In genomic region chr18:39842042-39842791, GRCh38 we compare ENCODE assay signal across 9 cellular contexts.
A peak's percentile ranks its signal among the peaks of the same experiment; 100 is the strongest.
DNase-seq lines count a peak whose midpoint lies in the region; TF ChIP-seq lines count a peak whose summit lies in the region.
"Had no signal": no experiment of that assay in that cellular context is flagged by ENCODE, and none has a peak within 500 bp of the region (broad histone marks: within the 10 kb centered on the region; RNA-seq: fewer than 3 reads in every experiment).

No MANE protein-coding gene starts in this region.

- H3K9me3 ChIP-seq in H9 (ENCODE audit: control insufficient read depth, low read depth, low read length) (no peaks in the 10 kb centered on the region), SK-N-MC (ENCODE audit: low read depth, low read length) (no peaks in the 10 kb centered on the region)

- no peaks in the 10 kb centered on the region for H3K79me2 ChIP-seq in H9 (ENCODE audit: insufficient read depth, low read length)

- H3K4me3 Mint-ChIP-seq in H9 (peak overlapping the region; percentile 81 to 91), CD14-positive monocyte (peak overlapping the region in 1 of 2 donors; percentile 85)

- peak overlapping the region; percentile 50 for H2AFZ ChIP-seq in H9 (ENCODE audit: low read length)

- no peak overlapping the region for H2BK5ac ChIP-seq in H9 (ENCODE audit: insufficient read length, low read length)

- no peak overlapping the region for H3K23ac ChIP-seq in H9 (ENCODE audit: insufficient read length, low read depth, low read length)

- H3K36me3 ChIP-seq in SK-N-MC (ENCODE audit: insufficient read depth, low read length) = no peaks in the 10 kb centered on the region

- H3K4ac ChIP-seq in H9 (ENCODE audit: low read depth, low read length) = no peak overlapping the region

- H3K79me1 ChIP-seq in H9 (ENCODE audit: insufficient read depth, low read depth, low read length, poor library complexity, severe bottlenecking) = no peaks in the 10 kb centered on the region

- H3K14ac ChIP-seq in H9 (ENCODE audit: insufficient read depth, low read length) = no peak overlapping the region; the same call in 1 of the 2 replicates

- no peak overlapping the region for H2BK120ac ChIP-seq in H9 (ENCODE audit: low read depth, low read length, poor library complexity, severe bottlenecking)

- 0 out of 2 replicates have a peak, but pooled peaks cover 2% of the 10 kb centered on the region for H3K4me1 ChIP-seq in H9 (ENCODE audit: insufficient read depth, low read length)

- H2BK15ac ChIP-seq in H9 (ENCODE audit: low read depth, low read length) = no peak overlapping the region

- peaks cover 4% of the 10 kb centered on the region for H3K23me2 ChIP-seq in H9 (ENCODE audit: insufficient read length, low read depth, low read length, poor library complexity, severe bottlenecking)

- no peaks in the 10 kb centered on the region for H4K20me1 ChIP-seq in H9 (ENCODE audit: control insufficient read depth, insufficient read depth, insufficient read length)

- H3K27ac ChIP-seq in H9 (ENCODE audit: insufficient read length, low read depth, low read length) (no peak overlapping the region), SK-N-MC (no peak overlapping the region)

- no peak overlapping the region for H4K8ac ChIP-seq in H9 (replicated peaks; ENCODE audit: insufficient read length, low read depth, low read length)

- no peak overlapping the region for H3K27ac Mint-ChIP-seq in H9
- H3K27ac Mint-ChIP-seq in CD14-positive monocyte = no peak overlapping the region

- no peak overlapping the region for H4K91ac ChIP-seq in H9 (ENCODE audit: insufficient read length, low read depth, low read length)

- no peak overlapping the region for H3T11ph ChIP-seq in H9 (ENCODE audit: low read length)

- no peak overlapping the region for H3K56ac ChIP-seq in H9 (ENCODE audit: insufficient read length, low read depth, low read length)

- H2BK12ac ChIP-seq in H9 (ENCODE audit: insufficient read length, low read depth, low read length) = no peak overlapping the region

- H3K4me3 ChIP-seq in SK-N-MC = peak overlapping the region; percentile 71
- peak overlapping the region; percentile 53 to 61 for H3K4me3 ChIP-seq in foreskin fibroblast (ENCODE audit: low read depth in 1 of 2, low read length in 2 of 2)

- H3K27me3 Mint-ChIP-seq in H9 (ENCODE audit: low read depth) (peaks cover 20% of the 10 kb centered on the region), CD14-positive monocyte (ENCODE audit: low read depth in 3 of 3) (peaks cover 15 to 30% (median 16%) of the 10 kb centered on the region in 3 donors)

- no peak overlapping the region for H2BK20ac ChIP-seq in H9 (ENCODE audit: low read depth, low read length, poor library complexity, severe bottlenecking)

- WGBS in H9 (ENCODE audit: extremely low coverage, insufficient read length, low lambda C conversion rate) = no CpG with 5 or more reads among the region's 14 CpGs

- TF ChIP-seq CTCF in H9 (conservative IDR thresholded peaks at IDR 0.05) (no peak), foreskin fibroblast (IDR thresholded peaks at IDR 0.05; ENCODE audit: low read depth, low read length) (no peak), CD14-positive monocyte (IDR thresholded peaks at IDR 0.05) (no peak)

- H3K27me3 ChIP-seq in H9 (ENCODE audit: insufficient read depth, low read length) = no peaks in the 10 kb centered on the region; the same call in 1 of the 2 replicates

- intact Hi-C loops in CD14-positive monocyte (cut with micrococcal nuclease) = loop anchor here in 1 of 2 donors (10.0 kb wide), 1 partner anchor 57 kb away; no protein-coding TSS in a partner anchor

- no peak overlapping the region for H4K5ac ChIP-seq in H9 (ENCODE audit: insufficient read length, low read depth, low read length)

- H3K4me1 Mint-ChIP-seq in H9 (peaks cover 30 to 36% of the 10 kb centered on the region in 2 experiments), CD14-positive monocyte (peaks cover 10% of the 10 kb centered on the region)

- H3K9ac ChIP-seq in H9 (ENCODE audit: extremely low read depth, insufficient read length, low read length) (peak overlapping the region; percentile 26), SK-N-MC (ENCODE audit: insufficient read length) (no peak overlapping the region)

- no peaks in the 10 kb centered on the region for H3K9me3 Mint-ChIP-seq in H9
- peaks cover 0 to 4% (median 0%) of the 10 kb centered on the region in 7 donors for H3K9me3 Mint-ChIP-seq in CD14-positive monocyte

- no peak for DNase-seq in H9
- DNase-seq in SK-N-MC (ENCODE audit: low read depth, low spot score) = no peak
- no peak for DNase-seq in foreskin fibroblast
- DNase-seq in retina = peak; percentile 53
- DNase-seq in NCI-H526 treated with DMSO at 0.1 percent for 48 hours (lab: John Stamatoyannopoulos, UW) = no peak
- no peak for DNase-seq in NCI-H2196 treated with DMSO at 0.1 percent for 48 hours (lab: John Stamatoyannopoulos, UW; ENCODE audit: unreplicated experiment)
- no peak for DNase-seq in CD14-positive monocyte (ENCODE audit: low spot score)
- DNase-seq in GDM1 (lab: John Stamatoyannopoulos, UW) = no peak
- DNase-seq: activated CD8-positive, alpha-beta memory T cell treated with anti-CD3 and anti-CD28 coated beads, Interleukin-2, amount 50 U/mL, for 4 hours had no signal

- H3K36me3 Mint-ChIP-seq in H9 (ENCODE audit: insufficient read depth in 1 of 3, low read depth in 3 of 3) = no peaks in the 10 kb centered on the region
- no peaks in the 10 kb centered on the region for H3K36me3 Mint-ChIP-seq in CD14-positive monocyte

- no peak overlapping the region for H3K18ac ChIP-seq in H9 (ENCODE audit: insufficient read length, low read depth, low read length)

- H2AK5ac ChIP-seq in H9 (ENCODE audit: insufficient read length, low read length) = no peak overlapping the region

- peak overlapping the region; percentile 94 for H3K4me2 ChIP-seq in H9 (ENCODE audit: insufficient read depth, insufficient read length, low read length)
